In the genomic region with DNA sequence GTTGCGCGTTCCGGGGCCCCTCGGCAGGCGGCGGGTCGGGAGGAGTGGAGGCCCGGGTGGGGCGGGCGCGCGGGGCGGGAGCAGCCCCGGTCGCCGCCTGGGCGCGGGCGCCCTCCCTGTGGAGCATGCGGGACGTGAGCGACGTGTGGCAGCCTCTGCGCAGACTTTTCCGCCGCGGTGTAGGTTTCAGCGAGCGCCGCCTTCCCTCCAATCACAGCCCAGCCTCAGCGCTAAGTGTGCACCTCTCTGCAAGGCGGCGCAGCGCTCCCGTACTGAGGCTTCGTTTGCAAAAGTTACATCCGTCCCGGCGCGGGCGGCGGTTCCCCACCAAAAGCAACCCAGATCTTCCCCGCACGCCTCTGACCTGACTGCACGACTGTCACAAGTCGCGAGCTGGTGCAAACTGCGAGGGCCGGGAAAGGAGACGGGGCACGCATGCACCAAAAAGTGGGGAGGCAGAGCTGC, we compare ENCODE assay signal across 8 cellular contexts. TPM values are rescaled to one million over a fixed set of nuclear protein-coding genes. Genes with fewer than 3 reads are reported as not detected.
A peak's percentile ranks its signal among the peaks of the same experiment; 100 is the strongest.
DNase-seq lines count a peak whose midpoint lies in the region; ATAC-seq and TF ChIP-seq lines count a peak whose summit lies in the region.

No MANE protein-coding gene starts in this region.

- peak overlapping the region; percentile 89 for H3K4me3 Mint-ChIP-seq in activated naive CD4-positive, alpha-beta T cell treated with anti-CD3 and anti-CD28 coated beads, Interleukin-2, amount 10 ng/mL, durations not matched to agents 7 days and 5 days

- TF ChIP-seq CTCF in A673 (conservative IDR thresholded peaks at IDR 0.05; ENCODE audit: low read depth, low read length) = 0 out of 2 replicates have a peak, but pooled peaks have one; percentile 17
- TF ChIP-seq CTCF in cardiac muscle cell (IDR thresholded peaks at IDR 0.05; ENCODE audit: low read depth, low read length) = no peak
- peak in 1 of 6 experiments; percentile 16 for TF ChIP-seq CTCF in upper lobe of left lung (IDR thresholded peaks at IDR 0.05)

- peak; percentile 61 for ATAC-seq in GM18868 (IDR thresholded peaks at IDR 0.05; ENCODE audit: unreplicated experiment)
- peak; percentile 48 for ATAC-seq in HG03159 (IDR thresholded peaks at IDR 0.05; ENCODE audit: unreplicated experiment)
- ATAC-seq in upper lobe of left lung (ENCODE audit: low FRiP score in 2 of 2) = peak; percentile 33 to 64

- peaks cover 3% of the 10 kb centered on the region for H3K27me3 Mint-ChIP-seq in activated naive CD4-positive, alpha-beta T cell treated with anti-CD3 and anti-CD28 coated beads, Interleukin-2, amount 10 ng/mL, durations not matched to agents 7 days and 5 days

- intact Hi-C loops in A673 (cut with micrococcal nuclease; ENCODE audit: unreplicated experiment) (loop anchor here (5.0 to 10.0 kb wide), 2 partner anchors 114 to 143 kb away; partner anchors contain the start of gene RBM17), posterior cingulate gyrus (cut with DNase I) (loop anchor here (5.0 kb wide), 2 partner anchors 54 to 94 kb away; no protein-coding TSS in a partner anchor)

- H3K4me3 ChIP-seq in A673 (ENCODE audit: low read depth, low read length, poor library complexity, severe bottlenecking) (peak overlapping the region; percentile 71), cardiac muscle cell (peak overlapping the region; percentile 40), upper lobe of left lung (peak overlapping the region in 3 of 4 donors; percentile 95 to 98 (median 97))

- CTCF ChIA-PET in A673 (lab: Charles Lee) = interaction anchor here (1.1 to 2.2 kb wide), 3 partner anchors 30 to 205 kb away, joined by 5 to 74 read pairs (median 11); no protein-coding TSS in a partner anchor
- CTCF ChIA-PET in activated naive CD4-positive, alpha-beta T cell treated with anti-CD3 and anti-CD28 coated beads, Interleukin-2, amount 10 ng/mL, durations not matched to agents 7 days and 5 days (lab: Charles Lee) = interaction anchor here (1.0 to 7.3 kb wide), 13 partner anchors 18 to 208 kb away, joined by 3 to 184 read pairs (median 9); no protein-coding TSS in a partner anchor

- H3K27me3 ChIP-seq in A673 (replicated peaks; ENCODE audit: insufficient read depth, low read depth, low read length, poor library complexity) (no peaks in the 10 kb centered on the region), cardiac muscle cell (no peaks in the 10 kb centered on the region), upper lobe of left lung (no peaks in the 10 kb centered on the region)

- POLR2A ChIA-PET in A673 (lab: Charles Lee; ENCODE audit: low non-redundant PET) = no interaction called here

- H3K27ac ChIP-seq in A673 (ENCODE audit: low read depth, low read length, poor library complexity, severe bottlenecking) (no peak overlapping the region), cardiac muscle cell (peak overlapping the region; percentile 68), upper lobe of left lung (peak overlapping the region; percentile 94 to 97 (median 96))

- peaks cover 35% of the 10 kb centered on the region for H3K4me1 Mint-ChIP-seq in activated naive CD4-positive, alpha-beta T cell treated with anti-CD3 and anti-CD28 coated beads, Interleukin-2, amount 10 ng/mL, durations not matched to agents 7 days and 5 days

- WGBS in upper lobe of left lung, 2 donors = 0% methylated on average over 11 to 13 of the region's 51 CpGs

- peaks cover 18% of the 10 kb centered on the region for H3K36me3 Mint-ChIP-seq in activated naive CD4-positive, alpha-beta T cell treated with anti-CD3 and anti-CD28 coated beads, Interleukin-2, amount 10 ng/mL, durations not matched to agents 7 days and 5 days

- H3K27ac Mint-ChIP-seq in activated naive CD4-positive, alpha-beta T cell treated with anti-CD3 and anti-CD28 coated beads, Interleukin-2, amount 10 ng/mL, durations not matched to agents 7 days and 5 days = peak overlapping the region; percentile 95

- no peaks in the 10 kb centered on the region for H3K9me3 Mint-ChIP-seq in activated naive CD4-positive, alpha-beta T cell treated with anti-CD3 and anti-CD28 coated beads, Interleukin-2, amount 10 ng/mL, durations not matched to agents 7 days and 5 days

- no peaks in the 10 kb centered on the region for H3K36me3 ChIP-seq in A673 (ENCODE audit: insufficient read depth, low read length, poor library complexity, severe bottlenecking)
- no peaks in the 10 kb centered on the region for H3K36me3 ChIP-seq in cardiac muscle cell
- no peaks in the 10 kb centered on the region for H3K36me3 ChIP-seq in upper lobe of left lung

- H3K4me1 ChIP-seq in A673 (ENCODE audit: insufficient read depth, low read length, poor library complexity, severe bottlenecking) = peaks cover 25% of the 10 kb centered on the region
- peaks cover 27% of the 10 kb centered on the region for H3K4me1 ChIP-seq in cardiac muscle cell (ENCODE audit: low read depth)
- H3K4me1 ChIP-seq in upper lobe of left lung = peaks cover 39 to 55% (median 51%) of the 10 kb centered on the region in 4 donors

- peak; percentile 79 for DNase-seq in A673 (ENCODE audit: low spot score)
- DNase-seq in RPMI8226 = peak; percentile 89
- peak; percentile 94 for DNase-seq in activated naive CD4-positive, alpha-beta T cell treated with anti-CD3 and anti-CD28 coated beads, Interleukin-2, amount 10 ng/mL, durations not matched to agents 7 days and 5 days
- peak; percentile 68 to 89 for DNase-seq in cardiac muscle cell (ENCODE audit: low read depth in 1 of 2, low spot score in 1 of 2)
- peak; percentile 46 to 96 (median 81) for DNase-seq in posterior cingulate gyrus
- DNase-seq in upper lobe of left lung = peak; percentile 81 to 91

- BruUV-seq in A673 (replicated peaks; lab: Mats Ljungman, UMichigan) = no TSS peak

- TF ChIP-seq EP300 in upper lobe of left lung (IDR thresholded peaks at IDR 0.05) = no peak

- peak in 1 of 4 donors; percentile 60 for TF ChIP-seq POLR2A in upper lobe of left lung (IDR thresholded peaks at IDR 0.05)

- H3K9me3 ChIP-seq in A673 (ENCODE audit: low read depth, low read length, poor library complexity, severe bottlenecking) (no peaks in the 10 kb centered on the region), cardiac muscle cell (ENCODE audit: low read depth) (no peaks in the 10 kb centered on the region), upper lobe of left lung (no peaks in the 10 kb centered on the region)

RNA-seq across cellular contexts. Expression of gene PFKFB3, which starts 1.2 kb away (rescaled TPM):
- total RNA-seq in A673 (2021) (42.8 and 53.0 TPM in 2 replicates), cardiac muscle cell (47.6 and 55.8 TPM in 2 replicates), upper lobe of left lung (100 to 1,000 TPM in 1 of 6 donors, 10 to 100 TPM in 5; 48.2 to 236 (median 83.5) TPM)
- polyA plus RNA-seq in cardiac muscle cell = 37.1 and 47.6 TPM in 2 replicates

Comparison
In these comparisons a context has a peak if more than half of its experiments do, and no peak if none do; other contexts are left out.
1. H3K4me3 ChIP-seq: peak in every context shown above with its lines; median percentile 97 in upper lobe of left lung; 71 in A673; 40 in cardiac muscle cell.